In genomic region chr15:72236381-72237285, GRCh38 we compare ENCODE assay signal across 9 cellular contexts. TPM values are rescaled to one million over a fixed set of nuclear protein-coding genes. Genes with fewer than 3 reads are reported as not detected.
A peak's percentile ranks its signal among the peaks of the same experiment; 100 is the strongest.
DNase-seq lines count a peak whose midpoint lies in the region; TF ChIP-seq lines count a peak whose summit lies in the region.
"Had no signal": no experiment of that assay in that cellular context is flagged by ENCODE, and none has a peak within 500 bp of the region (broad histone marks: within the 10 kb centered on the region; RNA-seq: fewer than 3 reads in every experiment).

No MANE protein-coding gene starts in this region.

- H3K27me3 ChIP-seq in HL-60 (ENCODE audit: insufficient read depth, poor library complexity, severe bottlenecking) (no peaks in the 10 kb centered on the region), adrenal gland (no peaks in the 10 kb centered on the region)

- WGBS in adrenal gland, 4 donors: 87 to 90% (median 88%) methylated on average over 2 of the region's 2 CpGs
- WGBS in mesodermal cell (ENCODE audit: insufficient coverage in 2 of 2), 2 experiments: 100% methylated on average over 2 of the region's 2 CpGs; no CpG with 5 or more reads in 1 of the 2 experiments

- H3K9me3 Mint-ChIP-seq in CD14-positive monocyte: no peaks in the 10 kb centered on the region

- TF ChIP-seq CTCF in CD14-positive monocyte (IDR thresholded peaks at IDR 0.05): no peak
- no peak for TF ChIP-seq CTCF in HL-60 (IDR thresholded peaks at IDR 0.05; ENCODE audit: insufficient read depth, low read length)
- TF ChIP-seq CTCF in adrenal gland (IDR thresholded peaks at IDR 0.05): no peak

- H3K4me1 ChIP-seq in adrenal gland (replicated peaks in 1 of 2): peaks cover 21 to 33% of the 10 kb centered on the region in 2 donors
- peaks cover 38% of the 10 kb centered on the region for H3K4me1 ChIP-seq in mesodermal cell (ENCODE audit: control insufficient read depth, insufficient read depth, low read length, poor library complexity, severe bottlenecking)

- peaks cover 0 to 13% of the 10 kb centered on the region in 2 donors for H3K36me3 ChIP-seq in adrenal gland (replicated peaks in 1 of 2)
- peaks cover 29% of the 10 kb centered on the region for H3K36me3 ChIP-seq in mesodermal cell (ENCODE audit: control insufficient read depth, insufficient read depth, low read length)

- DNase-seq in CD14-positive monocyte (ENCODE audit: low spot score) (no peak), HL-60 (ENCODE audit: low read depth in 1 of 2, low spot score in 1 of 2) (no peak), adrenal gland (peak in 2 of 7 donors; percentile 23 to 41), SIG-M5 treated with dmso at 0.1 percent for 504 hours (lab: John Stamatoyannopoulos, UW; ENCODE audit: unreplicated experiment) (no peak), NCI-H1092 (lab: John Stamatoyannopoulos, UW) (no peak), AG08395 (ENCODE audit: low spot score) (no peak), SIG-M5 (lab: John Stamatoyannopoulos, UW) (no peak)
- DNase-seq: T-helper 9 cell had no signal

- H3K9me3 ChIP-seq in adrenal gland (replicated peaks in 1 of 3): no peaks in the 10 kb centered on the region
- H3K9me3 ChIP-seq in mesodermal cell (ENCODE audit: control insufficient read depth, low read length): no peaks in the 10 kb centered on the region

- H3K27ac ChIP-seq in HL-60 (replicated peaks) (peak overlapping the region; percentile 73), adrenal gland (peak overlapping the region; percentile 15 to 94 (median 77)), mesodermal cell (ENCODE audit: low read depth, low read length, severe bottlenecking) (peak overlapping the region; percentile 96)

- peaks cover 13 to 17% of the 10 kb centered on the region in 2 donors for H3K36me3 Mint-ChIP-seq in CD14-positive monocyte

- H3K27me3 Mint-ChIP-seq in CD14-positive monocyte (ENCODE audit: low read depth in 3 of 3): no peaks in the 10 kb centered on the region

- intact Hi-C loops in CD14-positive monocyte (cut with micrococcal nuclease): loop anchor here in 1 of 2 donors (1.0 kb wide), 1 partner anchor 8 kb away; no protein-coding TSS in a partner anchor
- intact Hi-C loops in adrenal gland (cut with DNase I): no loop called here

- H3K4me3 Mint-ChIP-seq in CD14-positive monocyte: peak overlapping the region in 1 of 2 donors; percentile 82

- peaks cover 51% of the 10 kb centered on the region for H3K4me1 Mint-ChIP-seq in CD14-positive monocyte

- H3K4me3 ChIP-seq in HL-60 (replicated peaks; ENCODE audit: insufficient read depth, low read length) (peak overlapping the region; percentile 27), adrenal gland (peak overlapping the region in 1 of 4 donors; percentile 52), mesodermal cell (ENCODE audit: extremely low read depth, insufficient read depth, low read length, poor library complexity, severe bottlenecking) (peak overlapping the region; percentile 32)

- no peak for TF ChIP-seq POLR2A in adrenal gland (IDR thresholded peaks at IDR 0.05)

- H3K27ac Mint-ChIP-seq in CD14-positive monocyte: peak overlapping the region; percentile 91 to 98 (median 95)

RNA-seq across cellular contexts. Expression of gene PKM, which starts 5.6 kb away (rescaled TPM):
- polyA plus RNA-seq in CD14-positive monocyte (100 to 1,000 TPM; 986 to 999 TPM), adrenal gland (1,000 to 10,000 TPM in 1 of 3 donors, 100 to 1,000 TPM in 2; 520 to 1,308 (median 545) TPM)
- total RNA-seq in adrenal gland: 1,000 to 10,000 TPM in 6 of 8 donors, 100 to 1,000 TPM in 2; 865 to 1,257 (median 1,087) TPM
- 1,291 TPM for polyA plus RNA-seq in mesodermal cell (2013, experiment 1 of 2)
- polyA plus RNA-seq in mesodermal cell (2013, experiment 2 of 2): 1,080 TPM

RNA-seq across cellular contexts. Expression of gene PARP6, which starts 35.7 kb away (rescaled TPM):
- polyA plus RNA-seq in CD14-positive monocyte (10 to 100 TPM; 12.9 to 13.5 TPM), adrenal gland (100 to 1,000 TPM in 2 of 3 donors, 10 to 100 TPM in 1; 68.4 to 464 (median 239) TPM)
- 10 to 100 TPM; 37.4 to 86.6 (median 66.9) TPM for total RNA-seq in adrenal gland
- polyA plus RNA-seq in mesodermal cell (2013, experiment 1 of 2): 39.9 TPM
- polyA plus RNA-seq in mesodermal cell (2013, experiment 2 of 2): 34.5 TPM

RNA-seq across cellular contexts. Expression of gene GRAMD2A, which starts 39.0 kb away (rescaled TPM):
- polyA plus RNA-seq in CD14-positive monocyte (not detected), adrenal gland (under 1 TPM; 0.07 to 0.64 (median 0.29) TPM)
- total RNA-seq in adrenal gland: under 1 TPM in 4 of 8 donors, not detected in 4; 0.25 to 0.57 (median 0.35) TPM
- not detected for polyA plus RNA-seq in mesodermal cell (2013, experiment 1 of 2)
- polyA plus RNA-seq in mesodermal cell (2013, experiment 2 of 2): 0.66 TPM

Comparison
In these comparisons a context has a peak if more than half of its experiments do, and no peak if none do; other contexts are left out.
1. RNA of gene PARP6, which starts 35.7 kb away (polyA plus RNA-seq): 68.4 to 464 TPM in adrenal gland; 12.9 to 13.5 TPM in CD14-positive monocyte; every median in the first group is over 4 times any median in the second.
2. Peak in every context shown above with its lines, with median percentiles within 50 percentile points of each other: H3K27ac ChIP-seq.